10 cellular contexts compared by ENCODE assay signal in genomic region chr16:11370084-11370931, GRCh38. TPM values are rescaled to one million over a fixed set of nuclear protein-coding genes. Genes with fewer than 3 reads are reported as not detected.
DNase-seq lines count a peak whose midpoint lies in the region; ATAC-seq, FAIRE-seq and TF ChIP-seq lines count a peak whose summit lies in the region.
"Had no signal": no experiment of that assay in that cellular context is flagged by ENCODE, and none has a peak within 500 bp of the region (broad histone marks: within the 10 kb centered on the region; RNA-seq: fewer than 3 reads in every experiment).

No MANE protein-coding gene starts in this region.

- peak; percentile 74 for ATAC-seq in activated CD4-positive, alpha-beta T cell treated with anti-CD3 and anti-CD28 coated beads for 36 hours

- H3K27me3 ChIP-seq in spleen (replicated peaks in 1 of 7) (peaks cover 0 to 5% (median 0%) of the 10 kb centered on the region in 7 donors), small intestine (ENCODE audit: control insufficient read depth in 2 of 2, insufficient read depth in 2 of 2, low read length in 2 of 2) (no peaks in the 10 kb centered on the region)

- H3K4me1 Mint-ChIP-seq in activated CD4-positive, alpha-beta T cell treated with anti-CD3 and anti-CD28 coated beads for 36 hours: peaks cover 18% of the 10 kb centered on the region
- H3K4me1 Mint-ChIP-seq in activated CD4-positive, alpha-beta T cell treated with anti-CD3 and anti-CD28 coated beads, Interleukin-2, amount 10 ng/mL, durations not matched to agents 7 days and 5 days: peaks cover 25% of the 10 kb centered on the region

- POLR2A ChIA-PET in activated CD4-positive, alpha-beta T cell treated with anti-CD3 and anti-CD28 coated beads for 36 hours (lab: Charles Lee): no interaction called here
- POLR2A ChIA-PET in activated CD4-positive, alpha-beta T cell treated with anti-CD3 and anti-CD28 coated beads, Interleukin-2, amount 10 ng/mL, durations not matched to agents 7 days and 5 days (lab: Charles Lee): no interaction called here

- FAIRE-seq in small intestine (lab: Jason Lieb, UNC): no peak
- FAIRE-seq: colon had no signal

- H3K27ac ChIP-seq in spleen (peak overlapping the region in 4 of 8 donors; percentile 5 to 66 (median 59)), small intestine (ENCODE audit: low read depth in 1 of 2, low read length in 1 of 2) (no peak overlapping the region)
- H3K27ac ChIP-seq: KMS-11 had no signal

- H3K27ac Mint-ChIP-seq in activated CD4-positive, alpha-beta T cell treated with anti-CD3 and anti-CD28 coated beads for 36 hours: no peak overlapping the region
- no peak overlapping the region for H3K27ac Mint-ChIP-seq in activated CD4-positive, alpha-beta T cell treated with anti-CD3 and anti-CD28 coated beads, Interleukin-2, amount 10 ng/mL, durations not matched to agents 7 days and 5 days

- no peaks in the 10 kb centered on the region for H3K36me3 ChIP-seq in spleen
- no peaks in the 10 kb centered on the region for H3K36me3 ChIP-seq in small intestine (ENCODE audit: control insufficient read depth in 2 of 2, insufficient read depth in 2 of 2, low read length in 2 of 2)

- intact Hi-C loops in activated CD4-positive, alpha-beta T cell treated with anti-CD3 and anti-CD28 coated beads for 36 hours (cut with DNase I, micrococcal nuclease): no loop called here
- intact Hi-C loops in spleen (cut with DNase I; ENCODE audit: low total_unique reads): no loop called here

- H3K9me3 ChIP-seq in spleen (no peaks in the 10 kb centered on the region), small intestine (ENCODE audit: control insufficient read depth, low read depth) (no peaks in the 10 kb centered on the region)

- no peak for TF ChIP-seq POLR2A in spleen (IDR thresholded peaks at IDR 0.05)

- H3K4me1 ChIP-seq in spleen (peaks cover 9 to 52% (median 20%) of the 10 kb centered on the region in 6 donors), small intestine (ENCODE audit: control insufficient read depth in 2 of 2, insufficient read depth in 1 of 2, low read depth in 1 of 2, low read length in 1 of 2) (no peaks in the 10 kb centered on the region)

- no peaks in the 10 kb centered on the region for H3K36me3 Mint-ChIP-seq in activated CD4-positive, alpha-beta T cell treated with anti-CD3 and anti-CD28 coated beads for 36 hours (ENCODE audit: low read depth)
- H3K36me3 Mint-ChIP-seq in activated CD4-positive, alpha-beta T cell treated with anti-CD3 and anti-CD28 coated beads, Interleukin-2, amount 10 ng/mL, durations not matched to agents 7 days and 5 days (ENCODE audit: low read depth): no peaks in the 10 kb centered on the region

- no peak overlapping the region for H3K4me3 Mint-ChIP-seq in activated CD4-positive, alpha-beta T cell treated with anti-CD3 and anti-CD28 coated beads for 36 hours
- no peak overlapping the region for H3K4me3 Mint-ChIP-seq in activated CD4-positive, alpha-beta T cell treated with anti-CD3 and anti-CD28 coated beads, Interleukin-2, amount 10 ng/mL, durations not matched to agents 7 days and 5 days

- 30 to 38% (median 36%) methylated on average over 7 of the region's 7 CpGs for WGBS in spleen, 5 donors
- WGBS in small intestine, 3 donors: 63 to 73% (median 67%) methylated on average over 7 of the region's 7 CpGs

- DNase-seq in activated CD4-positive, alpha-beta T cell treated with anti-CD3 and anti-CD28 coated beads for 36 hours: peak; percentile 49
- no peak for DNase-seq in activated CD4-positive, alpha-beta T cell treated with anti-CD3 and anti-CD28 coated beads, Interleukin-2, amount 10 ng/mL, durations not matched to agents 7 days and 5 days
- DNase-seq in HK-2 (ENCODE audit: unreplicated experiment): peak; percentile 51
- peak; percentile 76 for DNase-seq in choroid plexus epithelial cell (ENCODE audit: low read depth)
- peak; percentile 91 for DNase-seq in spleen
- no peak for DNase-seq in effector CD8-positive, alpha-beta T cell (lab: John Stamatoyannopoulos, UW)
- no peak for DNase-seq in small intestine
- DNase-seq in NCI-H2029 (lab: John Stamatoyannopoulos, UW): no peak

- CTCF ChIA-PET in activated CD4-positive, alpha-beta T cell treated with anti-CD3 and anti-CD28 coated beads for 36 hours (lab: Charles Lee): interaction anchor here (0.6 to 2.4 kb wide), 8 partner anchors 9 to 422 kb away, joined by 3 to 9 read pairs (median 5); no protein-coding TSS in a partner anchor
- CTCF ChIA-PET in activated CD4-positive, alpha-beta T cell treated with anti-CD3 and anti-CD28 coated beads, Interleukin-2, amount 10 ng/mL, durations not matched to agents 7 days and 5 days (lab: Charles Lee): interaction anchor here (0.6 to 4.9 kb wide), 12 partner anchors 11 to 428 kb away, joined by 3 to 26 read pairs (median 6); partner anchors contain the start of gene SOCS1

- TF ChIP-seq CTCF in choroid plexus epithelial cell (conservative IDR thresholded peaks at IDR 0.05; ENCODE audit: low read depth, low read length) (no peak), spleen (IDR thresholded peaks at IDR 0.05 in 8 of 11, conservative IDR thresholded peaks at IDR 0.05 in 3 of 11) (no peak)

- no peaks in the 10 kb centered on the region for H3K27me3 Mint-ChIP-seq in activated CD4-positive, alpha-beta T cell treated with anti-CD3 and anti-CD28 coated beads for 36 hours
- no peaks in the 10 kb centered on the region for H3K27me3 Mint-ChIP-seq in activated CD4-positive, alpha-beta T cell treated with anti-CD3 and anti-CD28 coated beads, Interleukin-2, amount 10 ng/mL, durations not matched to agents 7 days and 5 days

- no peak overlapping the region for H3K4me3 ChIP-seq in choroid plexus epithelial cell (ENCODE audit: low read depth, low read length)
- no peak overlapping the region for H3K4me3 ChIP-seq in spleen
- no peak overlapping the region for H3K4me3 ChIP-seq in small intestine (ENCODE audit: low read depth in 1 of 2, low read length in 2 of 2)

- no peaks in the 10 kb centered on the region for H3K9me3 Mint-ChIP-seq in activated CD4-positive, alpha-beta T cell treated with anti-CD3 and anti-CD28 coated beads for 36 hours (ENCODE audit: low read depth)
- H3K9me3 Mint-ChIP-seq in activated CD4-positive, alpha-beta T cell treated with anti-CD3 and anti-CD28 coated beads, Interleukin-2, amount 10 ng/mL, durations not matched to agents 7 days and 5 days: no peaks in the 10 kb centered on the region

RNA-seq across cellular contexts. Expression of gene RMI2, which starts 25.0 kb away (rescaled TPM):
- total RNA-seq in activated CD4-positive, alpha-beta T cell treated with anti-CD3 and anti-CD28 coated beads for 36 hours: 10 to 100 TPM; 56.0 to 69.8 TPM
- 10 to 100 TPM; 53.5 to 55.1 TPM for total RNA-seq in activated CD4-positive, alpha-beta T cell treated with anti-CD3 and anti-CD28 coated beads, Interleukin-2, amount 10 ng/mL, durations not matched to agents 7 days and 5 days
- total RNA-seq in spleen: 1 to 10 TPM; 2.4 to 5.7 (median 3.7) TPM
- 10 to 100 TPM in 1 of 3 donors, 1 to 10 TPM in 2; 4.4 to 23.6 (median 5.8) TPM for polyA plus RNA-seq in spleen
- polyA plus RNA-seq in small intestine: 10 to 100 TPM in 1 of 3 donors, 1 to 10 TPM in 2; 1.4 to 14.3 (median 2.9) TPM

Comparison
In these comparisons a context has a peak if more than half of its experiments do, and no peak if none do; other contexts are left out.
1. DNase-seq: peak in activated CD4-positive, alpha-beta T cell treated with anti-CD3 and anti-CD28 coated beads for 36 hours (single experiment), HK-2 (single experiment), choroid plexus epithelial cell (single experiment) and spleen (single experiment); none in activated CD4-positive, alpha-beta T cell treated with anti-CD3 and anti-CD28 coated beads, Interleukin-2, amount 10 ng/mL, durations not matched to agents 7 days and 5 days (single experiment), effector CD8-positive, alpha-beta T cell (single experiment), small intestine (single experiment) and NCI-H2029 (single experiment).
2. RNA of gene RMI2, which starts 25.0 kb away (total RNA-seq): 56.0 to 69.8 TPM in activated CD4-positive, alpha-beta T cell treated with anti-CD3 and anti-CD28 coated beads for 36 hours and 53.5 to 55.1 TPM in activated CD4-positive, alpha-beta T cell treated with anti-CD3 and anti-CD28 coated beads, Interleukin-2, amount 10 ng/mL, durations not matched to agents 7 days and 5 days; 2.4 to 5.7 TPM in spleen; every median in the first group is over 4 times any median in the second.